32 cellular contexts compared by ENCODE assay signal in the genomic region with DNA sequence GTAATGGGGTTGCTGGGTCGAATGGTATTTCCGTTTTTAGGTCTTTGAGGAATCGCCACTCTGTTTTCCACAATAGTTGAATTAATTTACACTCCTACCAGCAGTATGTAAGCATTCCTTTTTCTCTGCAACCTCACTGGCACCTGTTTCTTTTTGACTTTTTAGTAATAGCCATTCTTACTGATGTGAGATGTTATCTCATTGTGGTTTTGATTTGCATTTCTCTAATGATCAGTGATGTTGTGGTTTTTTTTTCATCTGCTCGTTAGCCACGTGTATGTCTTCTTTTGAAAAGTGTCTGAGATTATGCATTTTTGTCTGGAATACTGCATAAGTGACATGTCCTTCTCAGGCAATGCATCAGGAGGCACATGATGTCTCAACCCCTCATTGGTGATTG. TPM values are rescaled to one million over a fixed set of nuclear protein-coding genes. Genes with fewer than 3 reads are reported as not detected.
"Had no signal": no experiment of that assay in that cellular context is flagged by ENCODE, and none has a peak within 500 bp of the region (broad histone marks: within the 10 kb centered on the region; RNA-seq: fewer than 3 reads in every experiment).

No MANE protein-coding gene starts in this region.

- H3K36me3 ChIP-seq: breast epithelium had no signal

- H3K4me3 ChIP-seq: breast epithelium, SK-N-MC had no signal

- ATAC-seq: Panc1, Right ventricle myocardium inferior had no signal

- H3K27ac ChIP-seq: breast epithelium, SK-N-MC had no signal

- H3K9me3 ChIP-seq: breast epithelium had no signal

- DNase-seq: activated CD4-positive, alpha-beta memory T cell treated with anti-CD3 and anti-CD28 coated beads for 36 hours; activated CD4-positive, alpha-beta T cell treated with anti-CD3 and anti-CD28 coated beads, Interleukin-2, amount 10 ng/mL, durations not matched to agents 7 days and 5 days; activated CD4-positive, CD25-positive, alpha-beta regulatory T cell; activated CD8-positive, alpha-beta memory T cell treated with anti-CD3 and anti-CD28 coated beads for 24 hours; activated gamma-delta T cell treated with Interleukin-2 at 50 U/mL for 16 hours; activated naive CD4-positive, alpha-beta T cell treated with anti-CD3 and anti-CD28 coated beads, Interleukin-2, amount 10 ng/mL, durations not matched to agents 7 days and 5 days; activated naive CD8-positive, alpha-beta T cell treated with anti-CD3 and anti-CD28 coated beads for 36 hours; activated T-cell treated with anti-CD3 and anti-CD28 coated beads for 4 hours; activated T-cell treated with anti-CD3 and anti-CD28 coated beads, Interleukin-2, amount 50 U/mL, for 48 hours; anterior cingulate cortex; caudate nucleus; cortex of kidney; Kasumi-1; MV-4-11; NCI-H1105; NCI-H146; NCI-H187 treated with DMSO at 0.1 percent for 48 hours; NCI-H2081 treated with DMSO at 0.1 percent for 48 hours; NCI-H2171; NCI-H2227 treated with DMSO at 0.1 percent for 48 hours; NCI-H446 treated with DMSO at 0.1 percent for 48 hours; NCI-H524 treated with DMSO at 0.1 percent for 48 hours; NCI-H82; NK-92 treated with Interleukin-12 subunit alpha and Interleukin-12 subunit beta, amount 100 ng/mL, for 24 hours; OCI-M1; RPMI8226; T-helper 1 cell had no signal

- H3K4me1 ChIP-seq: breast epithelium had no signal

RNA-seq across cellular contexts. Expression of gene REPS2, which starts 28.8 kb away (rescaled TPM):
- total RNA-seq: activated CD4-positive, alpha-beta memory T cell treated with anti-CD3 and anti-CD28 coated beads for 36 hours; activated CD4-positive, alpha-beta T cell treated with anti-CD3 and anti-CD28 coated beads, Interleukin-2, amount 10 ng/mL, durations not matched to agents 7 days and 5 days; activated naive CD8-positive, alpha-beta T cell treated with anti-CD3 and anti-CD28 coated beads for 36 hours; T-helper 2 cell treated with Interferon-gamma antibody and Interleukin-4, amounts not matched to agents 100 ng/mL and 5 ng/mL, for 36 hours had no signal
